1 cellular context compared by ENCODE assay signal in genomic region chr6:4732691-4733315, GRCh38.
TF ChIP-seq lines count a peak whose summit lies in the region.

No MANE protein-coding gene starts in this region.

TF ChIP-seq in K562, 482 proteins besides CTCF, POLR2A, EP300 and RAD21 (continued from another document and continues in another):
- TF ChIP-seq MNT (conservative IDR thresholded peaks at IDR 0.05) (peak in 1 of 2 experiments; percentile 55; a peak in 2 of 4 replicates), SOX6 (IDR thresholded peaks at IDR 0.05) (no peak), BRCA1 (IDR thresholded peaks at IDR 0.05) (no peak), BRCA1 (CRISPR knock-in tag; IDR thresholded peaks at IDR 0.05) (no peak), PML (IDR thresholded peaks at IDR 0.05; ENCODE audit: low read length) (no peak), NFXL1 (CRISPR knock-in tag; IDR thresholded peaks at IDR 0.05) (no peak), HMGN3 (IDR thresholded peaks at IDR 0.05; ENCODE audit: borderline replicate concordance, extremely low read depth, insufficient read length, low read depth, low read length) (no peak), KAT7 (CRISPR knock-in tag; IDR thresholded peaks at IDR 0.05; ENCODE audit: borderline replicate concordance) (no peak), ZNF3 (CRISPR knock-in tag; IDR thresholded peaks at IDR 0.05) (no peak), GTF3C2 (IDR thresholded peaks at IDR 0.05; ENCODE audit: borderline replicate concordance, extremely low read depth, insufficient read length) (no peak), SNRNP70 (optimal IDR thresholded peaks at IDR 0.05; ENCODE audit: low read depth, low read length) (no peak), PHF20 (IDR thresholded peaks at IDR 0.05; ENCODE audit: partially characterized antibody) (no peak), HINFP (tag; conservative IDR thresholded peaks at IDR 0.05; ENCODE audit: low read depth) (no peak), MAX (CRISPR knock-in tag; IDR thresholded peaks at IDR 0.05) (0 out of 2 replicates have a peak, but pooled peaks have one; percentile 12), RCOR1 (IDR thresholded peaks at IDR 0.05; ENCODE audit: borderline replicate concordance in 1 of 2, low read depth in 2 of 2, low read length in 2 of 2) (peak in 1 of 2 experiments; percentile 61; a peak in 1 of 4 replicates), TFAP4 (CRISPR knock-in tag; IDR thresholded peaks at IDR 0.05; ENCODE audit: borderline replicate concordance) (peak; percentile 73; the same call in 1 of the 2 replicates), CREBBP (IDR thresholded peaks at IDR 0.05; ENCODE audit: low read depth, low read length) (no peak), HDAC2 (IDR thresholded peaks at IDR 0.05) (peak; percentile 73), RFX5 (IDR thresholded peaks at IDR 0.05; ENCODE audit: low read depth, low read length) (no peak), REST (CRISPR knock-in tag; IDR thresholded peaks at IDR 0.05; ENCODE audit: low read depth) (0 out of 2 replicates have a peak, but pooled peaks have one; percentile 21), CHAMP1 (IDR thresholded peaks at IDR 0.05) (no peak), ZNF740 (CRISPR knock-in tag; IDR thresholded peaks at IDR 0.05) (no peak; the same call in 1 of the 2 replicates), ZNF740 (tag; IDR thresholded peaks at IDR 0.05) (no peak), HBP1 (CRISPR knock-in tag; IDR thresholded peaks at IDR 0.05) (no peak), L3MBTL2 (IDR thresholded peaks at IDR 0.05) (peak; percentile 94), HMG20B (CRISPR knock-in tag; IDR thresholded peaks at IDR 0.05) (no peak), BHLHE40 (IDR thresholded peaks at IDR 0.05; ENCODE audit: low read length) (peak; percentile 89), TRIM24 (IDR thresholded peaks at IDR 0.05) (no peak; a peak in 1 of 4 replicates), CTBP1 (IDR thresholded peaks at IDR 0.05; ENCODE audit: borderline replicate concordance) (peak; percentile 91), MAZ (CRISPR knock-in tag; conservative IDR thresholded peaks at IDR 0.05 in 1 of 2, IDR thresholded peaks at IDR 0.05 in 1 of 2) (no peak), SMARCC2 (IDR thresholded peaks at IDR 0.05; ENCODE audit: low read depth) (no peak), HDGF (IDR thresholded peaks at IDR 0.05) (no peak), SMARCB1 (IDR thresholded peaks at IDR 0.05; ENCODE audit: insufficient read length, low read depth) (no peak), ZNF780A (CRISPR knock-in tag; IDR thresholded peaks at IDR 0.05) (no peak), POLR2AphosphoS2 (IDR thresholded peaks at IDR 0.05; ENCODE audit: low read length) (no peak), MLLT1 (IDR thresholded peaks at IDR 0.05) (peak; percentile 49 to 50; a peak in 2 of 4 replicates), SP2 (IDR thresholded peaks at IDR 0.05; ENCODE audit: extremely low read depth, low read depth, low read length, poor library complexity, severe bottlenecking) (no peak), SMARCE1 (IDR thresholded peaks at IDR 0.05) (peak; percentile 66), RNF2 (IDR thresholded peaks at IDR 0.05) (no peak), ID3 (CRISPR knock-in tag; IDR thresholded peaks at IDR 0.05) (no peak), ID3 (tag; IDR thresholded peaks at IDR 0.05) (no peak), GMEB1 (CRISPR knock-in tag; IDR thresholded peaks at IDR 0.05) (no peak), ERF (CRISPR knock-in tag; IDR thresholded peaks at IDR 0.05) (0 out of 2 replicates have a peak, but pooled peaks have one; percentile 28), SIN3A (IDR thresholded peaks at IDR 0.05; ENCODE audit: borderline replicate concordance in 2 of 2, control insufficient read depth in 1 of 2, low read depth in 2 of 2, low read length in 2 of 2) (no peak)
